17 cellular contexts compared by ENCODE assay signal in the genomic region with DNA sequence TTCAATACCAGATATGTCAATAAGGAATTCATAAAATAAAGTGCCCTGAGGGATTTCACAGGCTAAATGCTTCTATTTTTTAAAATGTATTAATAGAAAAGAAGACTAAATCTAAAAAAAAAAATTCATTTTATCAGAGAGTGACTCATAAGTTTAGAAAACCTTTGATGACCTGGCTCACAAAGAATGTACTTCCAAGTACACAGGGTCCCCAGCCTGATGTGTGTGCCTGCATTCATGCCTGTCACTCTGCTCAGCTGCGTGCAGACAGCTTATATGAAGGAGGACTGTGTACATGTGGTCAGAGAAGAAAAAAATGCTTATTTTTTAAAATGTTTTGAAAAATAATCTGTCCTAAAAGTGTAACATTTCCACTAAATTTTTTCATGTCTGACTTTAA. TPM values are rescaled to one million over a fixed set of nuclear protein-coding genes. Genes with fewer than 3 reads are reported as not detected.
DNase-seq lines count a peak whose midpoint lies in the region; ATAC-seq lines count a peak whose summit lies in the region.
"Had no signal": no experiment of that assay in that cellular context is flagged by ENCODE, and none has a peak within 500 bp of the region (broad histone marks: within the 10 kb centered on the region; RNA-seq: fewer than 3 reads in every experiment).

No MANE protein-coding gene starts in this region.

- H4K5ac ChIP-seq in mesendoderm (ENCODE audit: low read length): no peak overlapping the region

- no peaks in the 10 kb centered on the region for H3K4me1 Mint-ChIP-seq in activated CD4-positive, alpha-beta memory T cell treated with anti-CD3 and anti-CD28 coated beads, Interleukin-2, amount 10 ng/mL, durations not matched to agents 7 days and 5 days
- H3K4me1 Mint-ChIP-seq: B cell; stimulated activated naive CD8-positive, alpha-beta T cell treated with anti-CD3 and anti-CD28 coated beads, Interleukin-15, amount 100 ng/mL, for 72 hours had no signal

- H3K36me3 ChIP-seq in mesendoderm (ENCODE audit: control insufficient read depth, insufficient read depth, low read length): no peaks in the 10 kb centered on the region

- H3K27me3 Mint-ChIP-seq in activated CD4-positive, alpha-beta memory T cell treated with anti-CD3 and anti-CD28 coated beads, Interleukin-2, amount 10 ng/mL, durations not matched to agents 7 days and 5 days: peaks cover 1% of the 10 kb centered on the region

- H3K36me3 Mint-ChIP-seq in activated CD4-positive, alpha-beta memory T cell treated with anti-CD3 and anti-CD28 coated beads, Interleukin-2, amount 10 ng/mL, durations not matched to agents 7 days and 5 days (ENCODE audit: low read depth): no peaks in the 10 kb centered on the region

- H4K8ac ChIP-seq in mesendoderm (ENCODE audit: low read depth, low read length): no peak overlapping the region

- H3K27me3 ChIP-seq in mesendoderm (ENCODE audit: insufficient read depth, low read length, poor library complexity): no peaks in the 10 kb centered on the region

- no peaks in the 10 kb centered on the region for H3K9me3 Mint-ChIP-seq in activated CD4-positive, alpha-beta memory T cell treated with anti-CD3 and anti-CD28 coated beads, Interleukin-2, amount 10 ng/mL, durations not matched to agents 7 days and 5 days
- H3K9me3 Mint-ChIP-seq: stimulated activated naive CD8-positive, alpha-beta T cell treated with anti-CD3 and anti-CD28 coated beads, Interleukin-15, amount 100 ng/mL, for 72 hours had no signal

- POLR2A ChIA-PET in activated CD4-positive, alpha-beta memory T cell treated with anti-CD3 and anti-CD28 coated beads, Interleukin-2, amount 10 ng/mL, durations not matched to agents 7 days and 5 days (lab: Charles Lee): no interaction called here

- no peak overlapping the region for H3K4me3 ChIP-seq in mesendoderm (ENCODE audit: low read length)

- ATAC-seq in GM19463 (IDR thresholded peaks at IDR 0.05; ENCODE audit: unreplicated experiment): no peak
- no peak for ATAC-seq in HG03457 (IDR thresholded peaks at IDR 0.05; ENCODE audit: unreplicated experiment)
- ATAC-seq: left colon; stimulated activated naive CD8-positive, alpha-beta T cell treated with anti-CD3 and anti-CD28 coated beads, Interleukin-15, amount 100 ng/mL, for 72 hours had no signal

- no peaks in the 10 kb centered on the region for H3K4me1 ChIP-seq in mesendoderm (ENCODE audit: control insufficient read depth, low read depth, low read length)

- H3K4me2 ChIP-seq in mesendoderm (ENCODE audit: low read length): no peak overlapping the region

- H3K23ac ChIP-seq in mesendoderm (ENCODE audit: low read length): no peak overlapping the region

- H3K79me1 ChIP-seq in mesendoderm (ENCODE audit: low read length): no peaks in the 10 kb centered on the region

- no peak overlapping the region for H3K9ac ChIP-seq in mesendoderm (ENCODE audit: low read length)

- no peak overlapping the region for H2BK120ac ChIP-seq in mesendoderm (ENCODE audit: low read depth, low read length)

- H3K79me2 ChIP-seq in mesendoderm (ENCODE audit: control insufficient read depth, insufficient read depth, low read length): no peaks in the 10 kb centered on the region

- H3K18ac ChIP-seq in mesendoderm (ENCODE audit: low read length): no peak overlapping the region

- CTCF ChIA-PET in activated CD4-positive, alpha-beta memory T cell treated with anti-CD3 and anti-CD28 coated beads, Interleukin-2, amount 10 ng/mL, durations not matched to agents 7 days and 5 days (lab: Charles Lee): no interaction called here

- no peak overlapping the region for H3K27ac Mint-ChIP-seq in activated CD4-positive, alpha-beta memory T cell treated with anti-CD3 and anti-CD28 coated beads, Interleukin-2, amount 10 ng/mL, durations not matched to agents 7 days and 5 days
- H3K27ac Mint-ChIP-seq: B cell; stimulated activated naive CD8-positive, alpha-beta T cell treated with anti-CD3 and anti-CD28 coated beads, Interleukin-15, amount 100 ng/mL, for 72 hours had no signal

- H3K56ac ChIP-seq in mesendoderm (ENCODE audit: low read length): no peak overlapping the region

- WGBS in mesendoderm (ENCODE audit: extremely low coverage, insufficient coverage, low lambda C conversion rate): no CpG with 5 or more reads among the region's 1 CpG

- H3K27ac ChIP-seq in mesendoderm (ENCODE audit: low read depth, low read length): no peak overlapping the region
- H3K27ac ChIP-seq: epithelial cell of prostate had no signal

- H2AK5ac ChIP-seq in mesendoderm (ENCODE audit: low read length): no peak overlapping the region

- no peak overlapping the region for H3K4ac ChIP-seq in mesendoderm (ENCODE audit: low read depth, low read length)

- H2BK15ac ChIP-seq in mesendoderm (replicated peaks; ENCODE audit: low read depth): no peak overlapping the region

- H3K4me3 Mint-ChIP-seq in activated CD4-positive, alpha-beta memory T cell treated with anti-CD3 and anti-CD28 coated beads, Interleukin-2, amount 10 ng/mL, durations not matched to agents 7 days and 5 days: no peak overlapping the region
- H3K4me3 Mint-ChIP-seq: B cell; stimulated activated naive CD8-positive, alpha-beta T cell treated with anti-CD3 and anti-CD28 coated beads, Interleukin-15, amount 100 ng/mL, for 72 hours had no signal

- no peak overlapping the region for H2BK5ac ChIP-seq in mesendoderm (ENCODE audit: low read length)

- DNase-seq in Daoy (ENCODE audit: low read depth) (peak; percentile 59), RPMI7951 (ENCODE audit: low read depth) (peak; percentile 63), dermis blood vessel endothelial cell (peak; percentile 38), mesendoderm (peak; percentile 24), NCI-H128 (lab: John Stamatoyannopoulos, UW; ENCODE audit: unreplicated experiment) (no peak)
- DNase-seq in activated CD4-positive, alpha-beta memory T cell treated with anti-CD3 and anti-CD28 coated beads, Interleukin-2, amount 10 ng/mL, durations not matched to agents 7 days and 5 days: no peak
- DNase-seq: activated CD4-positive, alpha-beta T cell treated with anti-CD3 and anti-CD28 coated beads, Interleukin-2, amount 50 U/mL, for 48 hours; Karpas-422; left colon; NCI-H187 treated with DMSO at 0.1 percent for 48 hours; NCI-H510A treated with DMSO at 0.1 percent for 48 hours; stimulated activated CD4-positive, alpha-beta T cell treated with anti-CD3 and anti-CD28 coated beads, Interleukin-15, amount 100 ng/mL, for 24 hours; stimulated activated naive CD8-positive, alpha-beta T cell treated with anti-CD3 and anti-CD28 coated beads, Interleukin-15, amount 100 ng/mL, for 72 hours had no signal

RNA-seq across cellular contexts. Expression of a gene that starts 3.0 kb away (rescaled TPM):
- total RNA-seq in Daoy (2014; rRNA removed; shearing (Covaris generic)): 11.4 and 11.7 TPM in 2 replicates
- 46.0 and 49.3 TPM in 2 replicates for total RNA-seq in RPMI7951 (2014; rRNA removed; shearing (Covaris generic))
- 0.42 and 0.85 TPM in 2 replicates for total RNA-seq in dermis blood vessel endothelial cell
- polyA plus RNA-seq in mesendoderm (2013, experiment 1 of 2): 12.4 TPM
- polyA plus RNA-seq in mesendoderm (2013, experiment 2 of 2): 11.0 TPM
- under 1 TPM; 0.15 to 0.86 TPM for total RNA-seq in activated CD4-positive, alpha-beta memory T cell treated with anti-CD3 and anti-CD28 coated beads, Interleukin-2, amount 10 ng/mL, durations not matched to agents 7 days and 5 days

Comparison
In these comparisons a context has a peak if more than half of its experiments do, and no peak if none do; other contexts are left out.
1. DNase-seq: peak in Daoy (single experiment), RPMI7951 (single experiment), dermis blood vessel endothelial cell (single experiment) and mesendoderm (single experiment); none in NCI-H128 (single experiment) and activated CD4-positive, alpha-beta memory T cell treated with anti-CD3 and anti-CD28 coated beads, Interleukin-2, amount 10 ng/mL, durations not matched to agents 7 days and 5 days (single experiment).